Comparison of ENCODE assay signal across 12 cellular contexts in genomic region chr5:151480859-151481258, GRCh38. TPM values are rescaled to one million over a fixed set of nuclear protein-coding genes. Genes with fewer than 3 reads are reported as not detected.
DNase-seq lines count a peak whose midpoint lies in the region; ATAC-seq, FAIRE-seq and TF ChIP-seq lines count a peak whose summit lies in the region.
"Had no signal": no experiment of that assay in that cellular context is flagged by ENCODE, and none has a peak within 500 bp of the region (broad histone marks: within the 10 kb centered on the region; RNA-seq: fewer than 3 reads in every experiment).

No MANE protein-coding gene starts in this region.

- no peak for TF ChIP-seq POLR2A in HepG2 (IDR thresholded peaks at IDR 0.05; ENCODE audit: insufficient read depth in 1 of 2, low read depth in 2 of 2, low read length in 2 of 2)

- no peak for FAIRE-seq in HepG2 (lab: Jason Lieb, UNC)

- no peaks in the 10 kb centered on the region for H3K79me2 ChIP-seq in GM23248 (ENCODE audit: insufficient read depth)
- H3K79me2 ChIP-seq in HepG2 (ENCODE audit: insufficient read depth, low read length): no peaks in the 10 kb centered on the region

- H3K27me3 Mint-ChIP-seq in T-helper 17 cell: no peaks in the 10 kb centered on the region

- H3K4me2 ChIP-seq in GM23248 (ENCODE audit: unreplicated experiment) (peak overlapping the region; percentile 69), HepG2 (ENCODE audit: low read depth, low read length) (no peak overlapping the region)

- CTCF ChIA-PET in HepG2 (lab: Yijun Ruan, JAX; ENCODE audit: low intra/inter-chr PET ratio, low total read pairs): no interaction called here

- 15 to 16% methylated on average over 3 of the region's 3 CpGs for WGBS in GM23248 (ENCODE audit: low coverage in 1 of 2, low lambda C conversion rate in 2 of 2, missing lambda C conversion rate in 2 of 2), 2 experiments
- WGBS in HepG2 (ENCODE audit: low lambda C conversion rate): 89% methylated on average over 3 of the region's 3 CpGs
- WGBS in aorta, 2 donors: 60 to 70% methylated on average over 3 of the region's 3 CpGs

- intact Hi-C loops in HepG2 (cut with micrococcal nuclease; ENCODE audit: unreplicated experiment) (no loop called here), aorta (cut with DNase I) (no loop called here)

- H3F3A ChIP-seq in GM23248 (ENCODE audit: insufficient read depth): peaks cover 32% of the 10 kb centered on the region

- H4K20me1 ChIP-seq in GM23248 (ENCODE audit: insufficient read depth) (no peaks in the 10 kb centered on the region), HepG2 (ENCODE audit: insufficient read depth, low read length) (no peaks in the 10 kb centered on the region)

- H3K9ac ChIP-seq in GM23248 (peak overlapping the region; percentile 80), rectal smooth muscle tissue (ENCODE audit: low read length) (no peak overlapping the region), HepG2 (ENCODE audit: insufficient read depth, low read depth, low read length) (no peak overlapping the region)

- POLR2A ChIA-PET in HepG2 (lab: Yijun Ruan, JAX): no interaction called here

- DNase-seq in GM23248 (peak; percentile 96), T-helper 17 cell (no peak), fibroblast of villous mesenchyme (ENCODE audit: low read depth) (peak; percentile 32), HepG2 (ENCODE audit: low spot score) (no peak), NCI-H2107 (lab: John Stamatoyannopoulos, UW) (no peak), aorta (no peak)
- DNase-seq: DMS153, immature natural killer cell, NCI-H226 had no signal

- no peak for ATAC-seq in T-helper 17 cell
- ATAC-seq in HG03520 (IDR thresholded peaks at IDR 0.05; ENCODE audit: unreplicated experiment): no peak
- ATAC-seq in HepG2: no peak
- no peak for ATAC-seq in aorta (ENCODE audit: low FRiP score)
- ATAC-seq: HCT116 had no signal

- H3K27ac Mint-ChIP-seq in T-helper 17 cell: peak overlapping the region; percentile 72
- H3K27ac Mint-ChIP-seq: immature natural killer cell had no signal

- H3K27me3 ChIP-seq in GM23248 (replicated peaks; ENCODE audit: insufficient read depth) (no peaks in the 10 kb centered on the region), rectal smooth muscle tissue (ENCODE audit: control insufficient read depth, insufficient read depth, low read length) (no peaks in the 10 kb centered on the region), HepG2 (ENCODE audit: control insufficient read depth in 1 of 2, insufficient read depth in 2 of 2, low read length in 2 of 2) (no peaks in the 10 kb centered on the region), aorta (ENCODE audit: control insufficient read depth in 1 of 2, insufficient read depth in 2 of 2, low read length in 1 of 2) (no peaks in the 10 kb centered on the region)

- in situ Hi-C loops in GM23248 (cut with MboI) (no loop called here), HepG2 (cut with HindIII; ENCODE audit: extremely low pct_ligation_motif_present, low pct_unique_long_range_greater_than_20kb) (no loop called here)

- no peak for TF ChIP-seq EP300 in HepG2 (IDR thresholded peaks at IDR 0.05; ENCODE audit: low read depth in 2 of 2, low read length in 2 of 2)
- TF ChIP-seq EP300 in HepG2 (CRISPR knock-in tag; IDR thresholded peaks at IDR 0.05; ENCODE audit: borderline replicate concordance): no peak

- peaks cover 2% of the 10 kb centered on the region for H3K4me1 Mint-ChIP-seq in T-helper 17 cell

- H3K9me3 ChIP-seq in GM23248 (ENCODE audit: low read depth) (no peaks in the 10 kb centered on the region), T-helper 17 cell (ENCODE audit: control insufficient read depth, low read length, poor library complexity, severe bottlenecking) (no peaks in the 10 kb centered on the region), HepG2 (ENCODE audit: low read length) (no peaks in the 10 kb centered on the region), aorta (ENCODE audit: control insufficient read depth, low read length) (no peaks in the 10 kb centered on the region)

- H3K4me1 ChIP-seq in GM23248 (ENCODE audit: insufficient read depth): peaks cover 28% of the 10 kb centered on the region
- H3K4me1 ChIP-seq in rectal smooth muscle tissue (ENCODE audit: control insufficient read depth, insufficient read depth, low read length): peaks cover 6% of the 10 kb centered on the region
- H3K4me1 ChIP-seq in HepG2 (ENCODE audit: insufficient read depth, low read length): no peaks in the 10 kb centered on the region
- H3K4me1 ChIP-seq in aorta (ENCODE audit: control insufficient read depth in 1 of 2, insufficient read depth in 2 of 2, low read length in 2 of 2): no peaks in the 10 kb centered on the region

- no TSS peak for BruUV-seq in HepG2 (replicated peaks; lab: Mats Ljungman, UMichigan)

- peak overlapping the region; percentile 97 for H3K27ac ChIP-seq in GM23248
- peak overlapping the region; percentile 30 for H3K27ac ChIP-seq in rectal smooth muscle tissue (ENCODE audit: low read depth, low read length)
- H3K27ac ChIP-seq in HepG2 (ENCODE audit: extremely low read length, insufficient read depth, low read length): no peak overlapping the region
- H3K27ac ChIP-seq in aorta (ENCODE audit: low read depth in 1 of 2, low read length in 2 of 2): no peak overlapping the region

- peaks cover 2% of the 10 kb centered on the region for H3K36me3 Mint-ChIP-seq in T-helper 17 cell (ENCODE audit: low read depth)

- no peak for TF ChIP-seq CTCF in fibroblast of villous mesenchyme (IDR thresholded peaks at IDR 0.05; ENCODE audit: insufficient read depth, low read depth, low read length)
- TF ChIP-seq CTCF in HepG2 (CRISPR knock-in tag; IDR thresholded peaks at IDR 0.05): no peak

- no peak for TF ChIP-seq RAD21 in HepG2 (CRISPR knock-in tag; IDR thresholded peaks at IDR 0.05)

- H2AFZ ChIP-seq in GM23248: peak overlapping the region; percentile 53; the same call in 1 of the 2 replicates
- no peak overlapping the region for H2AFZ ChIP-seq in HepG2 (ENCODE audit: low read length)

- H3K9me2 ChIP-seq in GM23248 (ENCODE audit: insufficient read depth): no peaks in the 10 kb centered on the region

- H3K36me3 ChIP-seq in GM23248 (ENCODE audit: low read depth) (no peaks in the 10 kb centered on the region), rectal smooth muscle tissue (ENCODE audit: control insufficient read depth, insufficient read depth, low read length) (peaks cover 10% of the 10 kb centered on the region), HepG2 (replicated peaks in 1 of 2; ENCODE audit: control insufficient read depth in 1 of 2, insufficient read depth in 2 of 2, low read length in 2 of 2) (peaks cover 0 to 3% of the 10 kb centered on the region in 2 experiments; a peak in 2 of 5 replicates), aorta (ENCODE audit: control insufficient read depth in 1 of 2, insufficient read depth in 2 of 2, low read length in 1 of 2) (peaks cover 3 to 7% of the 10 kb centered on the region in 2 donors)

- H3K4me3 Mint-ChIP-seq in T-helper 17 cell: no peak overlapping the region
- H3K4me3 Mint-ChIP-seq: immature natural killer cell had no signal

- H3K4me3 ChIP-seq in GM23248: peak overlapping the region; percentile 34; the same call in 1 of the 2 replicates
- no peak overlapping the region for H3K4me3 ChIP-seq in fibroblast of villous mesenchyme (ENCODE audit: low read depth, low read length)
- H3K4me3 ChIP-seq in rectal smooth muscle tissue (ENCODE audit: low read length): no peak overlapping the region
- no peak overlapping the region for H3K4me3 ChIP-seq in HepG2 (replicated peaks in 1 of 3; ENCODE audit: insufficient read depth in 1 of 3, low read depth in 2 of 3, low read length in 3 of 3)
- H3K4me3 ChIP-seq in aorta (ENCODE audit: low read length in 2 of 2): no peak overlapping the region

TF ChIP-seq in HepG2, 621 proteins besides CTCF, POLR2A, EP300 and RAD21 (continues in another document):
- TF ChIP-seq ZNF205 (CRISPR knock-in tag; IDR thresholded peaks at IDR 0.05) (no peak), SMARCC2 (IDR thresholded peaks at IDR 0.05) (no peak), MAFG (CRISPR knock-in tag; IDR thresholded peaks at IDR 0.05) (no peak), ZNF329 (CRISPR knock-in tag; IDR thresholded peaks at IDR 0.05; ENCODE audit: low read depth) (no peak), NFKB2 (CRISPR knock-in tag; IDR thresholded peaks at IDR 0.05; ENCODE audit: borderline replicate concordance) (no peak), KAT8 (CRISPR knock-in tag; IDR thresholded peaks at IDR 0.05) (no peak)
- TF ChIP-seq, protein P1, sequence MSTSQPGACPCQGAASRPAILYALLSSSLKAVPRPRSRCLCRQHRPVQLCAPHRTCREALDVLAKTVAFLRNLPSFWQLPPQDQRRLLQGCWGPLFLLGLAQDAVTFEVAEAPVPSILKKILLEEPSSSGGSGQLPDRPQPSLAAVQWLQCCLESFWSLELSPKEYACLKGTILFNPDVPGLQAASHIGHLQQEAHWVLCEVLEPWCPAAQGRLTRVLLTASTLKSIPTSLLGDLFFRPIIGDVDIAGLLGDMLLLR (CRISPR knock-in tag; IDR thresholded peaks at IDR 0.05): no peak

RNA-seq across cellular contexts. Expression of gene SLC36A1, which starts 33.5 kb away (rescaled TPM):
- total RNA-seq in GM23248 (2014; rRNA removed; shearing (Covaris generic)): 10.1 and 13.4 TPM in 2 replicates
- 6.9 and 7.1 TPM in 2 replicates for polyA plus RNA-seq in GM23248 (2016; fragmentation: Nextera tagmentation; extraction: Ambion mirVana)
- 1 to 10 TPM; 5.9 to 6.0 TPM for total RNA-seq in T-helper 17 cell
- total RNA-seq in fibroblast of villous mesenchyme: 10.4 and 12.2 TPM in 2 replicates
- 5.5 and 8.0 TPM in 2 replicates for total RNA-seq in HepG2 (2016; rRNA removed; fragmentation: Illumina TruSeq; extraction: Trizol)
- total RNA-seq in HepG2 (2016; cell fraction: cytosol; rRNA removed; fragmentation: Illumina TruSeq; extraction: Trizol; ENCODE audit: low read depth): 2.2 TPM in 2 replicates
- 5.3 and 6.0 TPM in 2 replicates for total RNA-seq in HepG2 (2016; cell fraction: insoluble cytoplasmic fraction; rRNA removed; fragmentation: Illumina TruSeq; extraction: Trizol)
- total RNA-seq in HepG2 (2016; cell fraction: membrane; rRNA removed; fragmentation: Illumina TruSeq; extraction: Trizol): 5.7 and 6.6 TPM in 2 replicates
- 9.8 and 12.7 TPM in 2 replicates for total RNA-seq in HepG2 (2016; cell fraction: nucleus; rRNA removed; fragmentation: Illumina TruSeq; extraction: Trizol)
- 8.5 and 8.9 TPM in 2 replicates for polyA plus RNA-seq in HepG2 (2011; rRNA removed)
- polyA plus RNA-seq in HepG2 (2011; cell fraction: cytosol; rRNA removed): 4.8 and 5.0 TPM in 2 replicates
- polyA plus RNA-seq in HepG2 (2011; cell fraction: nucleus; rRNA removed): 12.0 and 12.4 TPM in 2 replicates
- 5.1 and 5.5 TPM in 2 replicates for polyA plus RNA-seq in HepG2 (2012)
- polyA plus RNA-seq in HepG2 (2016; cell fraction: cytosol; fragmentation: Illumina TruSeq; extraction: Trizol; ENCODE audit: low read depth): 0.78 and 1.0 TPM in 2 replicates
- 4.5 and 5.2 TPM in 2 replicates for polyA plus RNA-seq in HepG2 (2016; cell fraction: insoluble cytoplasmic fraction; fragmentation: Illumina TruSeq; extraction: Trizol; ENCODE audit: low read depth)
- polyA plus RNA-seq in HepG2 (2016; cell fraction: membrane; fragmentation: Illumina TruSeq; extraction: Trizol; ENCODE audit: low read depth): 2.0 and 2.2 TPM in 2 replicates
- 11.5 and 12.1 TPM in 2 replicates for polyA plus RNA-seq in HepG2 (2016; cell fraction: nucleus; fragmentation: Illumina TruSeq; extraction: Trizol; ENCODE audit: insufficient read depth, low read depth)
- polyA minus RNA-seq in HepG2 (2011; rRNA and poly(A)+ RNA removed; ENCODE audit: low replicate concordance): 24.5 and 41.7 TPM in 2 replicates
- 7.5 and 9.8 TPM in 2 replicates for polyA minus RNA-seq in HepG2 (2011; cell fraction: cytosol; rRNA and poly(A)+ RNA removed)
- polyA minus RNA-seq in HepG2 (2011; cell fraction: nucleus; rRNA and poly(A)+ RNA removed): 14.4 and 14.7 TPM in 2 replicates
- 10 to 100 TPM; 13.6 to 19.0 TPM for total RNA-seq in aorta
- 1 to 10 TPM; 3.3 to 9.0 TPM for polyA plus RNA-seq in aorta

Comparison
In these comparisons a context has a peak if more than half of its experiments do, and no peak if none do; other contexts are left out.
1. DNase-seq: peak in GM23248 (single experiment) and fibroblast of villous mesenchyme (single experiment); none in T-helper 17 cell (0 of 3), HepG2 (single experiment), NCI-H2107 (single experiment) and aorta (0 of 2).
2. H3K27ac ChIP-seq: peak in GM23248 (single experiment) and rectal smooth muscle tissue (single experiment); none in HepG2 (single experiment) and aorta (0 of 2).